Comparison of ENCODE assay signal across 11 cellular contexts in the genomic region with DNA sequence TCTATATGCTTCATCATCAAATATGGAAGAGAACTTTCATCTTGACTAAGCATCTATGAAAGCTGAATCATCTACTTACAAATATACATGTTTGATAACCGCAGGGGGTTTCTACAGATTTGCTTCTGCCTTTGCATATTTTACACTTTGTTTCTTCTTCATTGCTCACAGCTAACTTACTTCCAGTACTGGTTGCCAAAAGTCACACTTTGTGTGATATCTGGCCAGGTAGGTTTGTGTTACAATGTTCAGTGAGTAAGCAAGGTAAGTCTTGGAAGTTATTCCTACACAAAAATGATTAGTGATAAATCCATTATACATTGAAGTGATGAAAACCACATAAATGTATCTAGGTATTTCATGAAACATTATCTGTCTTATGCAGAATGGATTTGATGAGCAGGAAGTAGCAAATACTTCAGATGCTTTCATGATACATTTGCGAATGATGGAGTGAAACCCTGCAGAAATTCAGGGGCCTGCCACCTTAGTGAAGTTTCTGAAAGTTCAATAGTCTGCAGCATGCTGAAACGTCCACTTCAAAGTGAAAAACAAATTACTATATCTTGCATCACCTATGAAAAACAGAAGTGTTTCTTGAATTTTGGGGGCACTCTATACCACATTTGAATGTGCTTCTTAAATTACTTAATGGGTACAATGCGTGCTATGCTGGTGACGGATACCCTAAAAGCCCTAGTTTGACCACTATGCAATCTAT.
DNase-seq lines count a peak whose midpoint lies in the region; ATAC-seq and TF ChIP-seq lines count a peak whose summit lies in the region.
"Had no signal": no experiment of that assay in that cellular context is flagged by ENCODE, and none has a peak within 500 bp of the region (broad histone marks: within the 10 kb centered on the region; RNA-seq: fewer than 3 reads in every experiment).

No MANE protein-coding gene starts in this region.

- no peaks in the 10 kb centered on the region for H3K27me3 ChIP-seq in WERI-Rb-1 (ENCODE audit: insufficient read depth, low read depth, severe bottlenecking)
- H3K27me3 ChIP-seq: vagina had no signal

- H3K27ac ChIP-seq in WERI-Rb-1, result no peak overlapping the region
- H3K27ac ChIP-seq: vagina had no signal

- CTCF ChIA-PET in GM10248 (lab: Yijun Ruan, JAX), result interaction anchor here (1.0 to 1.4 kb wide), 2 partner anchors 9 to 14 kb away, joined by 3 to 4 read pairs; no protein-coding TSS in a partner anchor

- ATAC-seq in GM19023 (IDR thresholded peaks at IDR 0.05; ENCODE audit: unreplicated experiment) (peak; percentile 87), HG02571 (IDR thresholded peaks at IDR 0.05; ENCODE audit: unreplicated experiment) (peak; percentile 74), HG03342 (IDR thresholded peaks at IDR 0.05; ENCODE audit: unreplicated experiment) (peak; percentile 93), esophagus mucosa (no peak)

- DNase-seq in GM10248 (ENCODE audit: extremely low spot score) (peak; percentile 28), NCI-H1436 (lab: John Stamatoyannopoulos, UW) (no peak), NCI-H2081 treated with DMSO at 0.1 percent for 48 hours (lab: John Stamatoyannopoulos, UW) (no peak), WERI-Rb-1 (no peak)
- DNase-seq: activated gamma-delta T cell treated with Interleukin-2 at 50 U/mL for 16 hours, NCI-H1930 had no signal

- H3K9me3 ChIP-seq in WERI-Rb-1 (ENCODE audit: severe bottlenecking), result no peaks in the 10 kb centered on the region
- H3K9me3 ChIP-seq: vagina had no signal

- no peaks in the 10 kb centered on the region for H3K36me3 ChIP-seq in WERI-Rb-1
- H3K36me3 ChIP-seq: vagina had no signal

- H3K4me3 ChIP-seq in WERI-Rb-1 (ENCODE audit: low read depth, low read length), result no peak overlapping the region
- H3K4me3 ChIP-seq: vagina had no signal

- POLR2A ChIA-PET in GM10248 (lab: Yijun Ruan, JAX), result no interaction called here

- TF ChIP-seq CTCF in GM10248 (IDR thresholded peaks at IDR 0.05; ENCODE audit: control extremely low read depth, extremely low read depth, low read depth, missing control alignments), result no peak
- no peak for TF ChIP-seq CTCF in WERI-Rb-1 (IDR thresholded peaks at IDR 0.05; ENCODE audit: low read depth, low read length)
